18 cellular contexts compared by ENCODE assay signal in genomic region chr12:59396941-59397340, GRCh38.
"Had no signal": no experiment of that assay in that cellular context is flagged by ENCODE, and none has a peak within 500 bp of the region (broad histone marks: within the 10 kb centered on the region; RNA-seq: fewer than 3 reads in every experiment).

No MANE protein-coding gene starts in this region.

- H3K4me2 ChIP-seq: SK-N-SH had no signal

- H3K9me3 ChIP-seq: SK-N-SH had no signal

- DNase-seq: KBM-7; MV-4-11; NCI-H1048; NCI-H1105; NCI-H1436 treated with DMSO at 0.1 percent for 48 hours; NCI-H1694; NCI-H187 treated with DMSO at 0.1 percent for 48 hours; NCI-H2227 treated with DMSO at 0.1 percent for 48 hours; NCI-H446; NCI-H510A; NCI-H526; NCI-H82; NK-92 treated with Interleukin-12 subunit alpha and Interleukin-12 subunit beta, amount 100 ng/mL, for 24 hours; SHP77; SK-N-SH; SW 1271 had no signal

- H3K27ac ChIP-seq: RWPE1 had no signal

- H3K9ac ChIP-seq: SK-N-SH had no signal

- ATAC-seq: Panc1 had no signal
